ENCODE assay signal across 8 cellular contexts in the genomic region with DNA sequence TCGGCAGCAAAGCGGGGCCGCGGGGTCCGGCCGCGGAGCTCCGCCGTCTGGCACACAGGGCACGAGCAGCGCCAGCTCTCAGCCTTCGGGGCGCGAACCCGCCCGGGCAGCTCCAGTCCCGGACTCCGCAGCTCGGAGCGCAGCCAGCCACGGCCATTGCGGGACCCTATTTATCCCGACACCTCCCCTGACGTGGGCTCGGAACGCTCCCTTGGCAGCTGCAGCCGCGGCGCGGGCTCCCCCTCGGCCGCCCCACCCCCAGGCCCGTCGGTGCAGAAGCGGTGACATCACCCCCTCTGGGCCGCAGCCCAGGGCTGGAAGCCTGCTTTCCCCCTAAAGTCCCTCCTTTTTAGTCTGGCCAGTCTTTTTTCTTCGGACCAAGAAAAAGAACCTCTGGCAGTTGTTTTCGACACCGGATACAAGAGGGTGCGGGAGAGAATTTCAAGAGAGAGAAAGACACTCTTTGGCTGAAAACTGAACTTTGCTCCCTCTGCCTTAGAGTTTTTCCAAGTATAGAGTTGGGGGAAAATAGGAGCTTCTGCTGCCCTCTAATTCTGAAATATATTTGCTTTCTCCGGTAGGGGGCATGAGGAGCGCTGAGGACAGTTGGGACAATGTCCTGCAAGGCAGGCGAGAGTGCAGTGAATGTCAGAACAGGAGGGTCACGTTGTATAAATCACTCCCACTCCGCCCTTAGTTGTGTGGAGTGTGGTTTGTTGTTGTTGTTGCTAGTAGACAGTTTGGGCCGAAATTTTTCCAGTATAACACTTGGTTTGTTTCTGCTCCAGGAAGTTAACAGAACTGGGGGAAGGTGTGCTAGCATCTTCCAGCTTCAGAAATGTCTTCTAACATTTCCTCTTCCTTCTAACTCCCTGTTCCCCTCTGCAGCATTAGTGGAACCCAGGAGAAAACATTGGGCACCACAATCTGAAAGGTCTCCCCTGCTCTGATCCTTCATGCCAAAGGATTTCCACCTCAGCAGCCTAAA. TPM values are rescaled to one million over a fixed set of nuclear protein-coding genes. Genes with fewer than 3 reads are reported as not detected.
DNase-seq lines count a peak whose midpoint lies in the region; ATAC-seq, FAIRE-seq and TF ChIP-seq lines count a peak whose summit lies in the region.
"Had no signal": no experiment of that assay in that cellular context is flagged by ENCODE, and none has a peak within 500 bp of the region (broad histone marks: within the 10 kb centered on the region; RNA-seq: fewer than 3 reads in every experiment).

A gene (minus strand): TSS at position 145 of the 988 bp plus-strand sequence. CDS start 280 bp downstream, outside the sequence.

- intact Hi-C loops in heart left ventricle (cut with DNase I) (loop anchor here in 9 of 10 donors (2.0 to 10.0 kb wide), 5 partner anchors 158 to 305 kb away; no protein-coding TSS in a partner anchor), pancreas (cut with DNase I) (loop anchor here in 1 of 3 donors (10.0 kb wide), 1 partner anchor 188 kb away; no protein-coding TSS in a partner anchor)

- ATAC-seq in heart left ventricle (peak; percentile 50 to 73 (median 60)), pancreas (peak; percentile 65 to 76 (median 70)), HG03097 (IDR thresholded peaks at IDR 0.05; ENCODE audit: low FRiP score, unreplicated experiment) (no peak)

- WGBS in heart left ventricle, 4 donors: 0 to 2% (median 1%) methylated on average over 11 to 46 of the region's 46 CpGs
- WGBS in pancreas, 2 donors: 0 to 1% methylated on average over 45 to 46 of the region's 46 CpGs

- H3K36me3 ChIP-seq in adipocyte (ENCODE audit: control insufficient read depth, insufficient read depth, low read length, severe bottlenecking) (peaks cover 4% of the 10 kb centered on the region), heart left ventricle (no peaks in the 10 kb centered on the region), pancreas (no peaks in the 10 kb centered on the region)

- H3K9ac ChIP-seq in adipocyte (ENCODE audit: low read length): peak within 1 kb of the TSS; percentile 83

- H3K27ac ChIP-seq in heart left ventricle (peak within 1 kb of the TSS in 8 of 12 donors; percentile 42 to 88 (median 74)), pancreas (peak within 1 kb of the TSS; percentile 6 to 55 (median 38))

- peak; percentile 37 for FAIRE-seq in pancreas (lab: Jason Lieb, UNC)
- FAIRE-seq: colon had no signal

- DNase-seq in HEK293T (ENCODE audit: extremely low spot score) (peak; percentile 64), NCI-H226 (peak; percentile 38), adipocyte (ENCODE audit: low read depth) (peak; percentile 88), heart left ventricle (peak; percentile 67 to 76 (median 69)), pancreas (peak; percentile 66 to 81 (median 73))

- H3K9me3 ChIP-seq in adipocyte (ENCODE audit: control insufficient read depth, low read length): no peaks in the 10 kb centered on the region
- no peaks in the 10 kb centered on the region for H3K9me3 ChIP-seq in heart left ventricle
- no peaks in the 10 kb centered on the region for H3K9me3 ChIP-seq in pancreas

- H3K27me3 ChIP-seq in adipocyte (replicated peaks; ENCODE audit: control insufficient read depth, insufficient read depth, low read length): no peaks in the 10 kb centered on the region
- H3K27me3 ChIP-seq in heart left ventricle: peaks cover 0 to 21% (median 5%) of the 10 kb centered on the region in 9 donors
- no peaks in the 10 kb centered on the region for H3K27me3 ChIP-seq in pancreas

- H3K4me1 ChIP-seq in adipocyte (ENCODE audit: control insufficient read depth, insufficient read depth, low read length) (peaks cover 35% of the 10 kb centered on the region), heart left ventricle (peaks cover 0 to 32% (median 13%) of the 10 kb centered on the region in 12 donors), pancreas (peaks cover 0 to 17% (median 0%) of the 10 kb centered on the region in 3 donors)

- POLR2A ChIA-PET in HEK293T (lab: Yijun Ruan, JAX): interaction anchor here (1.5 kb wide), 1 partner anchor 261 kb away, joined by 6 read pairs; a partner anchor contains a TSS

- H3K4me3 ChIP-seq in GM08714 (ENCODE audit: low read length): peak within 1 kb of the TSS; percentile 40; the same call in 1 of the 2 replicates
- H3K4me3 ChIP-seq in adipocyte (ENCODE audit: low read length): peak within 1 kb of the TSS; percentile 84
- H3K4me3 ChIP-seq in heart left ventricle: peak within 1 kb of the TSS; percentile 33 to 68 (median 56)
- peak within 1 kb of the TSS; percentile 35 to 62 (median 53) for H3K4me3 ChIP-seq in pancreas

- no peak for TF ChIP-seq POLR2A in heart left ventricle (IDR thresholded peaks at IDR 0.05)

- CTCF ChIA-PET in HEK293T (lab: Yijun Ruan, JAX): interaction anchor here (0.6 to 1.5 kb wide), 9 partner anchors 9 to 1477 kb away, joined by 3 to 8 read pairs (median 3); no protein-coding TSS in a partner anchor

- TF ChIP-seq CTCF in heart left ventricle (IDR thresholded peaks at IDR 0.05) (peak; percentile 52 to 80 (median 66)), pancreas (IDR thresholded peaks at IDR 0.05) (peak in 3 of 4 donors; percentile 54 to 61 (median 54))

TF ChIP-seq in HEK293T, 16 proteins besides CTCF, POLR2A, EP300 and RAD21:
- TF ChIP-seq SP1 (IDR thresholded peaks at IDR 0.05) (no peak), CTBP1 (IDR thresholded peaks at IDR 0.05; ENCODE audit: borderline replicate concordance) (no peak), ZNF384 (IDR thresholded peaks at IDR 0.05) (no peak), NFRKB (IDR thresholded peaks at IDR 0.05) (no peak), FOXM1 (IDR thresholded peaks at IDR 0.05; ENCODE audit: borderline replicate concordance) (no peak), ELF4 (IDR thresholded peaks at IDR 0.05) (no peak), SUZ12 (IDR thresholded peaks at IDR 0.05) (no peak), BHLHE40 (IDR thresholded peaks at IDR 0.05; ENCODE audit: borderline replicate concordance) (no peak)

RNA-seq across cellular contexts. Expression of the gene that starts here (rescaled TPM):
- total RNA-seq in heart left ventricle (10 to 100 TPM in 2 of 9 donors, 1 to 10 TPM in 3, under 1 TPM in 4; 0.35 to 21.3 (median 2.0) TPM), pancreas (10 to 100 TPM in 2 of 6 donors, 1 to 10 TPM in 1, under 1 TPM in 3; 0.47 to 21.3 (median 1.5) TPM)
- polyA plus RNA-seq in heart left ventricle (under 1 TPM; 0.10 to 0.65 TPM), pancreas (1 to 10 TPM in 1 of 2 donors, under 1 TPM in 1; 0.59 to 1.3 TPM)

Comparison
In these comparisons a context has a peak if more than half of its experiments do, and no peak if none do; other contexts are left out.
1. DNase-seq: peak in every context shown above with its lines; median percentile 88 in adipocyte; 73 in pancreas; 69 in heart left ventricle; 64 in HEK293T; 38 in NCI-H226.